23 cellular contexts compared by ENCODE assay signal in genomic region chr9:95067888-95068287, GRCh38.
DNase-seq lines count a peak whose midpoint lies in the region; FAIRE-seq and TF ChIP-seq lines count a peak whose summit lies in the region.
"Had no signal": no experiment of that assay in that cellular context is flagged by ENCODE, and none has a peak within 500 bp of the region (broad histone marks: within the 10 kb centered on the region; RNA-seq: fewer than 3 reads in every experiment).

No MANE protein-coding gene starts in this region.

- TF ChIP-seq CTCF in bronchial epithelial cell (IDR thresholded peaks at IDR 0.05; ENCODE audit: insufficient read depth, low read length, severe bottlenecking) (no peak), fibroblast of mammary gland (conservative IDR thresholded peaks at IDR 0.05; ENCODE audit: control insufficient read depth, insufficient read depth, low read depth, low read length) (no peak), stomach (IDR thresholded peaks at IDR 0.05) (no peak), hepatocyte (IDR thresholded peaks at IDR 0.05; ENCODE audit: poor library complexity) (no peak), ovary (IDR thresholded peaks at IDR 0.05) (no peak)

- no peak overlapping the region for H3K4me2 ChIP-seq in hepatocyte

- H3K9me3 ChIP-seq in stomach (no peaks in the 10 kb centered on the region), hepatocyte (ENCODE audit: low read depth) (no peaks in the 10 kb centered on the region), ovary (no peaks in the 10 kb centered on the region)
- H3K9me3 ChIP-seq: heart right ventricle, thyroid gland had no signal

- DNase-seq in EH (ENCODE audit: low read depth) (peak; percentile 55), bronchial epithelial cell (ENCODE audit: low read depth) (peak; percentile 54), fibroblast of mammary gland (ENCODE audit: low read depth) (peak; percentile 55), stomach (no peak), hepatocyte (ENCODE audit: low spot score) (no peak), ovary (no peak)
- DNase-seq in activated naive CD4-positive, alpha-beta T cell treated with Interleukin-2 at 50 U/mL for 16 hours: no peak
- DNase-seq in NK-92 treated with Interleukin-12 subunit alpha and Interleukin-12 subunit beta, amount 100 ng/mL, for 24 hours (lab: John Stamatoyannopoulos, UW): no peak
- DNase-seq: activated CD4-positive, alpha-beta T cell treated with anti-CD3 and anti-CD28 coated beads, Interleukin-2, amount 50 U/mL, for 1 hour; CD8-positive, alpha-beta memory T cell; GDM1; heart right ventricle; KG1; left cardiac atrium; naive B cell; NCI-H1436; NCI-H446 treated with DMSO at 0.1 percent for 48 hours; OCI-M1; stimulated activated CD4-positive, alpha-beta T cell treated with anti-CD3 and anti-CD28 coated beads, Interleukin-4, amount 100 ng/mL, for 1 hour; stimulated activated naive CD4-positive, alpha-beta T cell; T-helper 9 cell; thyroid gland had no signal

- H3K4me3 ChIP-seq in bronchial epithelial cell (ENCODE audit: low read depth, low read length): no peak overlapping the region
- no peak overlapping the region for H3K4me3 ChIP-seq in fibroblast of mammary gland (ENCODE audit: control insufficient read depth, low read depth, low read length)
- H3K4me3 ChIP-seq in stomach: no peak overlapping the region
- no peak overlapping the region for H3K4me3 ChIP-seq in hepatocyte
- H3K4me3 ChIP-seq in ovary: no peak overlapping the region
- H3K4me3 ChIP-seq: heart right ventricle, thyroid gland had no signal

- H4K20me1 ChIP-seq in hepatocyte (ENCODE audit: insufficient read depth, poor library complexity, severe bottlenecking): peaks cover 85% of the 10 kb centered on the region

- no peak for TF ChIP-seq EP300 in stomach (IDR thresholded peaks at IDR 0.05)
- TF ChIP-seq EP300 in ovary (IDR thresholded peaks at IDR 0.05): no peak

- no peaks in the 10 kb centered on the region for H3K9me2 ChIP-seq in hepatocyte (replicated peaks; ENCODE audit: insufficient read depth)

- H3K79me2 ChIP-seq in hepatocyte: peaks cover 97% of the 10 kb centered on the region

- H3K27me3 ChIP-seq in bronchial epithelial cell (ENCODE audit: control insufficient read depth, insufficient read depth, low read length): no peaks in the 10 kb centered on the region
- H3K27me3 ChIP-seq in stomach: no peaks in the 10 kb centered on the region
- H3K27me3 ChIP-seq in hepatocyte: no peaks in the 10 kb centered on the region
- H3K27me3 ChIP-seq in ovary: no peaks in the 10 kb centered on the region
- H3K27me3 ChIP-seq: heart right ventricle, thyroid gland had no signal

- intact Hi-C loops in stomach (cut with DNase I; ENCODE audit: low total_unique reads): no loop called here
- intact Hi-C loops in ovary (cut with DNase I): loop anchor here in 1 of 4 donors (10.0 kb wide), 1 partner anchor 63 kb away; no protein-coding TSS in a partner anchor

- FAIRE-seq in bronchial epithelial cell (lab: Jason Lieb, UNC): no peak
- FAIRE-seq: GM18507 had no signal

- H3K36me3 ChIP-seq in bronchial epithelial cell (ENCODE audit: control insufficient read depth, insufficient read depth, low read length): peaks cover 38% of the 10 kb centered on the region
- peaks cover 8 to 71% (median 31%) of the 10 kb centered on the region in 4 donors for H3K36me3 ChIP-seq in stomach
- no peaks in the 10 kb centered on the region for H3K36me3 ChIP-seq in hepatocyte (replicated peaks; ENCODE audit: insufficient read depth, low read depth)
- no peaks in the 10 kb centered on the region for H3K36me3 ChIP-seq in ovary

- H3K27ac ChIP-seq in stomach (peak overlapping the region in 4 of 5 donors; percentile 68 to 91 (median 86)), hepatocyte (no peak overlapping the region), ovary (no peak overlapping the region)
- H3K27ac ChIP-seq: thyroid gland had no signal

- 40 to 68% (median 47%) methylated on average over 2 of the region's 2 CpGs for WGBS in stomach, 5 donors
- 50% methylated on average over 2 of the region's 2 CpGs for WGBS in hepatocyte (ENCODE audit: low lambda C conversion rate, missing lambda C conversion rate)
- 42 to 77% (median 71%) methylated on average over 2 of the region's 2 CpGs for WGBS in ovary, 3 donors

- no peak for TF ChIP-seq POLR2A in stomach (IDR thresholded peaks at IDR 0.05)
- no peak for TF ChIP-seq POLR2A in ovary (IDR thresholded peaks at IDR 0.05)

- H3K4me1 ChIP-seq in stomach: peaks cover 56 to 100% (median 93%) of the 10 kb centered on the region in 4 donors
- H3K4me1 ChIP-seq in hepatocyte (ENCODE audit: insufficient read depth): peaks cover 48% of the 10 kb centered on the region
- H3K4me1 ChIP-seq in ovary (ENCODE audit: insufficient read depth): peaks cover 19% of the 10 kb centered on the region

- no peak overlapping the region for H2AFZ ChIP-seq in hepatocyte

Comparison
In these comparisons a context has a peak if more than half of its experiments do, and no peak if none do; other contexts are left out.
1. DNase-seq: peak in EH (single experiment), bronchial epithelial cell (single experiment) and fibroblast of mammary gland (single experiment); none in stomach (single experiment), hepatocyte (single experiment), ovary (0 of 5), activated naive CD4-positive, alpha-beta T cell treated with Interleukin-2 at 50 U/mL for 16 hours (single experiment) and NK-92 treated with Interleukin-12 subunit alpha and Interleukin-12 subunit beta, amount 100 ng/mL, for 24 hours (single experiment).
2. H3K27ac ChIP-seq: peak in stomach (4 of 5); none in hepatocyte (single experiment) and ovary (0 of 2).